1 cellular context compared by ENCODE assay signal in the genomic region with DNA sequence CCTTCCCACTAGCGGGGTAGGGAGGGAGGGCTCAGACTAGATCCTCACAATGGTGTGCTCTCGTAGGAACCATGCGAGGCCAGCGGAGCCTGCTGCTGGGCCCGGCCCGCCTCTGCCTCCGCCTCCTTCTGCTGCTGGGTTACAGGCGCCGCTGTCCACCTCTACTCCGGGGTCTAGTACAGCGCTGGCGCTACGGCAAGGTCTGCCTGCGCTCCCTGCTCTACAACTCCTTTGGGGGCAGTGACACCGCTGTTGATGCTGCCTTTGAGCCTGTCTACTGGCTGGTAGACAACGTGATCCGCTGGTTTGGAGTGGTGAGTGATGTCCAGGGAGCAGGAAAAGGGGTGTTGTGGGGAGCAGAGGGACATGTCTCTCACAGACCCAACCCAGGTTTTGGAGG.
TF ChIP-seq lines count a peak whose summit lies in the region.

No MANE protein-coding gene starts in this region.

TF ChIP-seq in GM23338, 12 proteins besides CTCF, POLR2A, EP300 and RAD21 (continued from another document):
- TF ChIP-seq, protein P1, sequence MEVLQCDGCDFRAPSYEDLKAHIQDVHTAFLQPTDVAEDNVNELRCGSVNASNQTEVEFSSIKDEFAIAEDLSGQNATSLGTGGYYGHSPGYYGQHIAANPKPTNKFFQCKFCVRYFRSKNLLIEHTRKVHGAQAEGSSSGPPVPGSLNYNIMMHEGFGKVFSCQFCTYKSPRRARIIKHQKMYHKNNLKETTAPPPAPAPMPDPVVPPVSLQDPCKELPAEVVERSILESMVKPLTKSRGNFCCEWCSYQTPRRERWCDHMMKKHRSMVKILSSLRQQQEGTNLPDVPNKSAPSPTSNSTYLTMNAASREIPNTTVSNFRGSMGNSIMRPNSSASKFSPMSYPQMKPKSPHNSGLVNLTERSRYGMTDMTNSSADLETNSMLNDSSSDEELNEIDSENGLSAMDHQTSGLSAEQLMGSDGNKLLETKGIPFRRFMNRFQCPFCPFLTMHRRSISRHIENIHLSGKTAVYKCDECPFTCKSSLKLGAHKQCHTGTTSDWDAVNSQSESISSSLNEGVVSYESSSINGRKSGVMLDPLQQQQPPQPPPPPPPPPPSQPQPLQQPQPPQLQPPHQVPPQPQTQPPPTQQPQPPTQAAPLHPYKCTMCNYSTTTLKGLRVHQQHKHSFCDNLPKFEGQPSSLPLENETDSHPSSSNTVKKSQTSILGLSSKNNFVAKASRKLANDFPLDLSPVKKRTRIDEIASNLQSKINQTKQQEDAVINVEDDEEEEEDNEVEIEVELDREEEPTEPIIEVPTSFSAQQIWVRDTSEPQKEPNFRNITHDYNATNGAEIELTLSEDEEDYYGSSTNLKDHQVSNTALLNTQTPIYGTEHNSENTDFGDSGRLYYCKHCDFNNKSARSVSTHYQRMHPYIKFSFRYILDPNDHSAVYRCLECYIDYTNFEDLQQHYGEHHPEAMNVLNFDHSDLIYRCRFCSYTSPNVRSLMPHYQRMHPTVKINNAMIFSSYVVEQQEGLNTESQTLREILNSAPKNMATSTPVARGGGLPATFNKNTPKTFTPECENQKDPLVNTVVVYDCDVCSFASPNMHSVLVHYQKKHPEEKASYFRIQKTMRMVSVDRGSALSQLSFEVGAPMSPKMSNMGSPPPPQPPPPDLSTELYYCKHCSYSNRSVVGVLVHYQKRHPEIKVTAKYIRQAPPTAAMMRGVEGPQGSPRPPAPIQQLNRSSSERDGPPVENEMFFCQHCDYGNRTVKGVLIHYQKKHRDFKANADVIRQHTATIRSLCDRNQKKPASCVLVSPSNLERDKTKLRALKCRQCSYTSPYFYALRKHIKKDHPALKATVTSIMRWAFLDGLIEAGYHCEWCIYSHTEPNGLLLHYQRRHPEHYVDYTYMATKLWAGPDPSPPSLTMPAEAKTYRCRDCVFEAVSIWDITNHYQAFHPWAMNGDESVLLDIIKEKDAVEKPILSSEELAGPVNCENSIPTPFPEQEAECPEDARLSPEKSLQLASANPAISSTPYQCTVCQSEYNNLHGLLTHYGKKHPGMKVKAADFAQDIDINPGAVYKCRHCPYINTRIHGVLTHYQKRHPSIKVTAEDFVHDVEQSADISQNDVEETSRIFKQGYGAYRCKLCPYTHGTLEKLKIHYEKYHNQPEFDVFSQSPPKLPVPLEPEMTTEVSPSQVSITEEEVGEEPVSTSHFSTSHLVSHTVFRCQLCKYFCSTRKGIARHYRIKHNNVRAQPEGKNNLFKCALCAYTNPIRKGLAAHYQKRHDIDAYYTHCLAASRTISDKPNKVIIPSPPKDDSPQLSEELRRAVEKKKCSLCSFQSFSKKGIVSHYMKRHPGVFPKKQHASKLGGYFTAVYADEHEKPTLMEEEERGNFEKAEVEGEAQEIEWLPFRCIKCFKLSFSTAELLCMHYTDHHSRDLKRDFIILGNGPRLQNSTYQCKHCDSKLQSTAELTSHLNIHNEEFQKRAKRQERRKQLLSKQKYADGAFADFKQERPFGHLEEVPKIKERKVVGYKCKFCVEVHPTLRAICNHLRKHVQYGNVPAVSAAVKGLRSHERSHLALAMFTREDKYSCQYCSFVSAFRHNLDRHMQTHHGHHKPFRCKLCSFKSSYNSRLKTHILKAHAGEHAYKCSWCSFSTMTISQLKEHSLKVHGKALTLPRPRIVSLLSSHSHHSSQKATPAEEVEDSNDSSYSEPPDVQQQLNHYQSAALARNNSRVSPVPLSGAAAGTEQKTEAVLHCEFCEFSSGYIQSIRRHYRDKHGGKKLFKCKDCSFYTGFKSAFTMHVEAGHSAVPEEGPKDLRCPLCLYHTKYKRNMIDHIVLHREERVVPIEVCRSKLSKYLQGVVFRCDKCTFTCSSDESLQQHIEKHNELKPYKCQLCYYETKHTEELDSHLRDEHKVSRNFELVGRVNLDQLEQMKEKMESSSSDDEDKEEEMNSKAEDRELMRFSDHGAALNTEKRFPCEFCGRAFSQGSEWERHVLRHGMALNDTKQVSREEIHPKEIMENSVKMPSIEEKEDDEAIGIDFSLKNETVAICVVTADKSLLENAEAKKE (CRISPR knock-in tag; IDR thresholded peaks at IDR 0.05), result no peak
